Comparison of ENCODE assay signal across 1 cellular context in the genomic region with DNA sequence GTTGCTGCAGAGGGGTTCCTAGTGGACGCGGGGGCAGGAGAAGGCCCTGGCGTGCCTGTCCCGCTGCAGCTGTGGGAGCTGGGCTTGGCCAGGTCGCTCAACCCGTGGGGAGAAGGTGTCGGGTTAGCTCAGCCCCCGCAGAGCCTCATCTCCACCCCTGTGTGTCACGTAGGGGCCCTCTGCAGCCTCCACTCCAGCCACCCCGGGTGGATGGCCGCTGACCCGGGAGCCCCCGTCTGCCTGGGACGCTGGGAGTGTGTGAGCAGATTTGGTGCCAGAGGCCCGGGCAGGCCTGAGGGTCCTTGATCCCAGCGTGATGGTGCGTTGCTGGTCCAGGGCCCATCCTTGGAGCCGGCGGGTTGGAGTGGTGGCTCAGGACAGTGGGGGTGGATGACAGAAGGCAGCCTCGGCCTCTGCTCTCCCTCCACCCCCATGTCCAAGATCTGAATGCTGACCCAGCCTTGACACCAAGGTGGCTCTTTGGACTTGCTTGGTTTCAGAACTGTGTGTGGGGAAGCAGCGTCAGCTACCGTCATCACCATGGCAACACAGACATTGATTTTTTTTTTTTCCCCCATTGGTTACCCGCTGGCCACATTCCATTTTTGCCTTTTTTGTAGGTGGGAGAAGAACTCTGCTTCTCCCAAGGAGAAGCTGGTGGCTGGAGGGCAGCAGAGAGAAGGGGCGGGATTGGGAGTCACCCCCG.
TF ChIP-seq lines count a peak whose summit lies in the region.

No MANE protein-coding gene starts in this region.

TF ChIP-seq in HepG2, 621 proteins besides CTCF, POLR2A, EP300 and RAD21 (continued from another document and continues in another):
- TF ChIP-seq, protein P1, sequence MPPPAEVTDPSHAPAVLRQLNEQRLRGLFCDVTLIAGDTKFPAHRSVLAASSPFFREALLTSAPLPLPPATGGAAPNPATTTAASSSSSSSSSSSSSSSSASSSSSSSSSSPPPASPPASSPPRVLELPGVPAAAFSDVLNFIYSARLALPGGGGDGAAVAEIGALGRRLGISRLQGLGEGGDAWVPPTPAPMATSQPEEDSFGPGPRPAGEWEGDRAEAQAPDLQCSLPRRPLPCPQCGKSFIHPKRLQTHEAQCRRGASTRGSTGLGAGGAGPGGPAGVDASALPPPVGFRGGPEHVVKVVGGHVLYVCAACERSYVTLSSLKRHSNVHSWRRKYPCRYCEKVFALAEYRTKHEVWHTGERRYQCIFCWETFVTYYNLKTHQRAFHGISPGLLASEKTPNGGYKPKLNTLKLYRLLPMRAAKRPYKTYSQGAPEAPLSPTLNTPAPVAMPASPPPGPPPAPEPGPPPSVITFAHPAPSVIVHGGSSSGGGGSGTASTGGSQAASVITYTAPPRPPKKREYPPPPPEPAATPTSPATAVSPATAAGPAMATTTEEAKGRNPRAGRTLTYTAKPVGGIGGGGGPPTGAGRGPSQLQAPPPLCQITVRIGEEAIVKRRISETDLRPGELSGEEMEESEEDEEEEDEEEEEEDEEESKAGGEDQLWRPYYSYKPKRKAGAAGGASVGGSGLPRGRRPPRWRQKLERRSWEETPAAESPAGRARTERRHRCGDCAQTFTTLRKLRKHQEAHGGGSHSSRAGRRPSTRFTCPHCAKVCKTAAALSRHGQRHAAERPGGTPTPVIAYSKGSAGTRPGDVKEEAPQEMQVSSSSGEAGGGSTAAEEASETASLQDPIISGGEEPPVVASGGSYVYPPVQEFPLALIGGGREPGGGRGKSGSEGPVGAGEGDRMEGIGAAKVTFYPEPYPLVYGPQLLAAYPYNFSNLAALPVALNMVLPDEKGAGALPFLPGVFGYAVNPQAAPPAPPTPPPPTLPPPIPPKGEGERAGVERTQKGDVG (CRISPR knock-in tag; IDR thresholded peaks at IDR 0.05; ENCODE audit: borderline replicate concordance): peak; percentile 93; the same call in 1 of the 2 replicates
- TF ChIP-seq HNF4G (IDR thresholded peaks at IDR 0.05; ENCODE audit: borderline replicate concordance, low read depth, low read length) (0 out of 2 replicates have a peak, but pooled peaks have one; percentile 17), HNF4G (CRISPR knock-in tag; IDR thresholded peaks at IDR 0.05; ENCODE audit: borderline replicate concordance, low read depth) (no peak), CBFB (CRISPR knock-in tag; IDR thresholded peaks at IDR 0.05) (no peak), HMG20B (CRISPR knock-in tag; conservative IDR thresholded peaks at IDR 0.05) (no peak), MED1 (CRISPR knock-in tag; IDR thresholded peaks at IDR 0.05) (no peak), ZNF260 (CRISPR knock-in tag; IDR thresholded peaks at IDR 0.05; ENCODE audit: borderline replicate concordance, low read depth) (no peak), RARG (CRISPR knock-in tag; IDR thresholded peaks at IDR 0.05; ENCODE audit: low read depth) (no peak), TSC22D2 (CRISPR knock-in tag; IDR thresholded peaks at IDR 0.05; ENCODE audit: borderline replicate concordance) (no peak), MLLT10 (CRISPR knock-in tag; IDR thresholded peaks at IDR 0.05) (no peak), TBL1XR1 (IDR thresholded peaks at IDR 0.05; ENCODE audit: borderline replicate concordance, low read length, partially characterized antibody) (no peak), ATRX (CRISPR knock-in tag; IDR thresholded peaks at IDR 0.05; ENCODE audit: borderline replicate concordance) (no peak), SRY (CRISPR knock-in tag; IDR thresholded peaks at IDR 0.05) (no peak), IRF2 (CRISPR knock-in tag; IDR thresholded peaks at IDR 0.05) (no peak), SALL1 (CRISPR knock-in tag; IDR thresholded peaks at IDR 0.05) (no peak), ARNT (IDR thresholded peaks at IDR 0.05) (no peak), ZBTB42 (CRISPR knock-in tag; IDR thresholded peaks at IDR 0.05) (no peak), MAFG (CRISPR knock-in tag; IDR thresholded peaks at IDR 0.05) (no peak), MIER2 (CRISPR knock-in tag; IDR thresholded peaks at IDR 0.05) (no peak), ZNF326 (CRISPR knock-in tag; IDR thresholded peaks at IDR 0.05; ENCODE audit: borderline replicate concordance) (no peak), PHF21A (CRISPR knock-in tag; IDR thresholded peaks at IDR 0.05) (peak; percentile 27; the same call in 1 of the 2 replicates), RXRA (CRISPR knock-in tag; IDR thresholded peaks at IDR 0.05) (peak; percentile 74), MAF1 (CRISPR knock-in tag; IDR thresholded peaks at IDR 0.05; ENCODE audit: borderline replicate concordance) (no peak), XRCC5 (optimal IDR thresholded peaks at IDR 0.05; ENCODE audit: low read length) (no peak), MYC (CRISPR knock-in tag; IDR thresholded peaks at IDR 0.05; ENCODE audit: borderline replicate concordance) (0 out of 2 replicates have a peak, but pooled peaks have one; percentile 16), ZNF678 (CRISPR knock-in tag; IDR thresholded peaks at IDR 0.05) (no peak), TBP (CRISPR knock-in tag; IDR thresholded peaks at IDR 0.05) (no peak), ZNF577 (CRISPR knock-in tag; IDR thresholded peaks at IDR 0.05; ENCODE audit: borderline replicate concordance, low read depth) (no peak), HNRNPLL (IDR thresholded peaks at IDR 0.05; ENCODE audit: low read depth, low read length, poor library complexity, severe bottlenecking) (no peak), HDAC1 (CRISPR knock-in tag; IDR thresholded peaks at IDR 0.05) (no peak), KDM5B (CRISPR knock-in tag; IDR thresholded peaks at IDR 0.05; ENCODE audit: borderline replicate concordance) (peak; percentile 44; the same call in 1 of the 2 replicates), ZNF543 (CRISPR knock-in tag; IDR thresholded peaks at IDR 0.05) (no peak), ZNF607 (CRISPR knock-in tag; IDR thresholded peaks at IDR 0.05; ENCODE audit: borderline replicate concordance) (no peak), ESRRA (CRISPR knock-in tag; IDR thresholded peaks at IDR 0.05; ENCODE audit: low read depth) (no peak), RAD51 (IDR thresholded peaks at IDR 0.05; ENCODE audit: borderline replicate concordance) (no peak), RBM22 (optimal IDR thresholded peaks at IDR 0.05; ENCODE audit: low read length) (no peak)
- TF ChIP-seq, protein P2, sequence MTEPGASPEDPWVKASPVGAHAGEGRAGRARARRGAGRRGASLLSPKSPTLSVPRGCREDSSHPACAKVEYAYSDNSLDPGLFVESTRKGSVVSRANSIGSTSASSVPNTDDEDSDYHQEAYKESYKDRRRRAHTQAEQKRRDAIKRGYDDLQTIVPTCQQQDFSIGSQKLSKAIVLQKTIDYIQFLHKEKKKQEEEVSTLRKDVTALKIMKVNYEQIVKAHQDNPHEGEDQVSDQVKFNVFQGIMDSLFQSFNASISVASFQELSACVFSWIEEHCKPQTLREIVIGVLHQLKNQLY (CRISPR knock-in tag; IDR thresholded peaks at IDR 0.05): no peak
- TF ChIP-seq, protein P3, sequence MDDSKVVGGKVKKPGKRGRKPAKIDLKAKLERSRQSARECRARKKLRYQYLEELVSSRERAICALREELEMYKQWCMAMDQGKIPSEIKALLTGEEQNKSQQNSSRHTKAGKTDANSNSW (CRISPR knock-in tag; IDR thresholded peaks at IDR 0.05; ENCODE audit: borderline replicate concordance): no peak
- TF ChIP-seq, protein P4, sequence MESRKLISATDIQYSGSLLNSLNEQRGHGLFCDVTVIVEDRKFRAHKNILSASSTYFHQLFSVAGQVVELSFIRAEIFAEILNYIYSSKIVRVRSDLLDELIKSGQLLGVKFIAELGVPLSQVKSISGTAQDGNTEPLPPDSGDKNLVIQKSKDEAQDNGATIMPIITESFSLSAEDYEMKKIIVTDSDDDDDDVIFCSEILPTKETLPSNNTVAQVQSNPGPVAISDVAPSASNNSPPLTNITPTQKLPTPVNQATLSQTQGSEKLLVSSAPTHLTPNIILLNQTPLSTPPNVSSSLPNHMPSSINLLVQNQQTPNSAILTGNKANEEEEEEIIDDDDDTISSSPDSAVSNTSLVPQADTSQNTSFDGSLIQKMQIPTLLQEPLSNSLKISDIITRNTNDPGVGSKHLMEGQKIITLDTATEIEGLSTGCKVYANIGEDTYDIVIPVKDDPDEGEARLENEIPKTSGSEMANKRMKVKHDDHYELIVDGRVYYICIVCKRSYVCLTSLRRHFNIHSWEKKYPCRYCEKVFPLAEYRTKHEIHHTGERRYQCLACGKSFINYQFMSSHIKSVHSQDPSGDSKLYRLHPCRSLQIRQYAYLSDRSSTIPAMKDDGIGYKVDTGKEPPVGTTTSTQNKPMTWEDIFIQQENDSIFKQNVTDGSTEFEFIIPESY (CRISPR knock-in tag; IDR thresholded peaks at IDR 0.05): peak; percentile 94
- TF ChIP-seq, protein P5, sequence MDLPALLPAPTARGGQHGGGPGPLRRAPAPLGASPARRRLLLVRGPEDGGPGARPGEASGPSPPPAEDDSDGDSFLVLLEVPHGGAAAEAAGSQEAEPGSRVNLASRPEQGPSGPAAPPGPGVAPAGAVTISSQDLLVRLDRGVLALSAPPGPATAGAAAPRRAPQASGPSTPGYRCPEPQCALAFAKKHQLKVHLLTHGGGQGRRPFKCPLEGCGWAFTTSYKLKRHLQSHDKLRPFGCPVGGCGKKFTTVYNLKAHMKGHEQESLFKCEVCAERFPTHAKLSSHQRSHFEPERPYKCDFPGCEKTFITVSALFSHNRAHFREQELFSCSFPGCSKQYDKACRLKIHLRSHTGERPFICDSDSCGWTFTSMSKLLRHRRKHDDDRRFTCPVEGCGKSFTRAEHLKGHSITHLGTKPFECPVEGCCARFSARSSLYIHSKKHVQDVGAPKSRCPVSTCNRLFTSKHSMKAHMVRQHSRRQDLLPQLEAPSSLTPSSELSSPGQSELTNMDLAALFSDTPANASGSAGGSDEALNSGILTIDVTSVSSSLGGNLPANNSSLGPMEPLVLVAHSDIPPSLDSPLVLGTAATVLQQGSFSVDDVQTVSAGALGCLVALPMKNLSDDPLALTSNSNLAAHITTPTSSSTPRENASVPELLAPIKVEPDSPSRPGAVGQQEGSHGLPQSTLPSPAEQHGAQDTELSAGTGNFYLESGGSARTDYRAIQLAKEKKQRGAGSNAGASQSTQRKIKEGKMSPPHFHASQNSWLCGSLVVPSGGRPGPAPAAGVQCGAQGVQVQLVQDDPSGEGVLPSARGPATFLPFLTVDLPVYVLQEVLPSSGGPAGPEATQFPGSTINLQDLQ (CRISPR knock-in tag; IDR thresholded peaks at IDR 0.05): no peak
- TF ChIP-seq, protein P6, sequence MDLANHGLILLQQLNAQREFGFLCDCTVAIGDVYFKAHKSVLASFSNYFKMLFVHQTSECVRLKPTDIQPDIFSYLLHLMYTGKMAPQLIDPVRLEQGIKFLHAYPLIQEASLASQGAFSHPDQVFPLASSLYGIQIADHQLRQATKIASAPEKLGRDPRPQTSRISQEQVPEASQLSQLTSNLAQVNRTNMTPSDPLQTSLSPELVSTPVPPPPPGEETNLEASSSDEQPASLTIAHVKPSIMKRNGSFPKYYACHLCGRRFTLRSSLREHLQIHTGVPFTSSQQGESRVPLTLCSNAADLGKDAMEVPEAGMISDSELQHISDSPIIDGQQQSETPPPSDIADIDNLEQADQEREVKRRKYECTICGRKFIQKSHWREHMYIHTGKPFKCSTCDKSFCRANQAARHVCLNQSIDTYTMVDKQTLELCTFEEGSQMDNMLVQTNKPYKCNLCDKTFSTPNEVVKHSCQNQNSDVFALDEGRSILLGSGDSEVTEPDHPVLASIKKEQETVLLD (CRISPR knock-in tag; IDR thresholded peaks at IDR 0.05; ENCODE audit: low read depth): no peak
- TF ChIP-seq, protein P7, sequence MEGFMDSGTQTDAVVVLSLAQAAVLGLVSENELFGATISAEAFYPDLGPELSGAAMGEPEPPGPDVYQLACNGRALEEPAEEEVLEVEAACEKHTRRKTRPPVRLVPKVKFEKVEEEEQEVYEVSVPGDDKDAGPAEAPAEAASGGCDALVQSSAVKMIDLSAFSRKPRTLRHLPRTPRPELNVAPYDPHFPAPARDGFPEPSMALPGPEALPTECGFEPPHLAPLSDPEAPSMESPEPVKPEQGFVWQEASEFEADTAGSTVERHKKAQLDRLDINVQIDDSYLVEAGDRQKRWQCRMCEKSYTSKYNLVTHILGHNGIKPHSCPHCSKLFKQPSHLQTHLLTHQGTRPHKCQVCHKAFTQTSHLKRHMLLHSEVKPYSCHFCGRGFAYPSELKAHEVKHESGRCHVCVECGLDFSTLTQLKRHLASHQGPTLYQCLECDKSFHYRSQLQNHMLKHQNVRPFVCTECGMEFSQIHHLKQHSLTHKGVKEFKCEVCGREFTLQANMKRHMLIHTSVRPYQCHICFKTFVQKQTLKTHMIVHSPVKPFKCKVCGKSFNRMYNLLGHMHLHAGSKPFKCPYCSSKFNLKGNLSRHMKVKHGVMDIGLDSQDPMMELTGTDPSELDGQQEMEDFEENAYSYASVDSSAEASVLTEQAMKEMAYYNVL (CRISPR knock-in tag; IDR thresholded peaks at IDR 0.05; ENCODE audit: borderline replicate concordance): no peak
- TF ChIP-seq, protein P8, sequence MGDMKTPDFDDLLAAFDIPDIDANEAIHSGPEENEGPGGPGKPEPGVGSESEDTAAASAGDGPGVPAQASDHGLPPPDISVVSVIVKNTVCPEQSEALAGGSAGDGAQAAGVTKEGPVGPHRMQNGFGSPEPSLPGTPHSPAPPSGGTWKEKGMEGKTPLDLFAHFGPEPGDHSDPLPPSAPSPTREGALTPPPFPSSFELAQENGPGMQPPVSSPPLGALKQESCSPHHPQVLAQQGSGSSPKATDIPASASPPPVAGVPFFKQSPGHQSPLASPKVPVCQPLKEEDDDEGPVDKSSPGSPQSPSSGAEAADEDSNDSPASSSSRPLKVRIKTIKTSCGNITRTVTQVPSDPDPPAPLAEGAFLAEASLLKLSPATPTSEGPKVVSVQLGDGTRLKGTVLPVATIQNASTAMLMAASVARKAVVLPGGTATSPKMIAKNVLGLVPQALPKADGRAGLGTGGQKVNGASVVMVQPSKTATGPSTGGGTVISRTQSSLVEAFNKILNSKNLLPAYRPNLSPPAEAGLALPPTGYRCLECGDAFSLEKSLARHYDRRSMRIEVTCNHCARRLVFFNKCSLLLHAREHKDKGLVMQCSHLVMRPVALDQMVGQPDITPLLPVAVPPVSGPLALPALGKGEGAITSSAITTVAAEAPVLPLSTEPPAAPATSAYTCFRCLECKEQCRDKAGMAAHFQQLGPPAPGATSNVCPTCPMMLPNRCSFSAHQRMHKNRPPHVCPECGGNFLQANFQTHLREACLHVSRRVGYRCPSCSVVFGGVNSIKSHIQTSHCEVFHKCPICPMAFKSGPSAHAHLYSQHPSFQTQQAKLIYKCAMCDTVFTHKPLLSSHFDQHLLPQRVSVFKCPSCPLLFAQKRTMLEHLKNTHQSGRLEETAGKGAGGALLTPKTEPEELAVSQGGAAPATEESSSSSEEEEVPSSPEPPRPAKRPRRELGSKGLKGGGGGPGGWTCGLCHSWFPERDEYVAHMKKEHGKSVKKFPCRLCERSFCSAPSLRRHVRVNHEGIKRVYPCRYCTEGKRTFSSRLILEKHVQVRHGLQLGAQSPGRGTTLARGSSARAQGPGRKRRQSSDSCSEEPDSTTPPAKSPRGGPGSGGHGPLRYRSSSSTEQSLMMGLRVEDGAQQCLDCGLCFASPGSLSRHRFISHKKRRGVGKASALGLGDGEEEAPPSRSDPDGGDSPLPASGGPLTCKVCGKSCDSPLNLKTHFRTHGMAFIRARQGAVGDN (CRISPR knock-in tag; IDR thresholded peaks at IDR 0.05): peak; percentile 49; the same call in 1 of the 2 replicates
